8 cellular contexts compared by ENCODE assay signal in genomic region chr17:33038740-33039139, GRCh38. TPM values are rescaled to one million over a fixed set of nuclear protein-coding genes. Genes with fewer than 3 reads are reported as not detected.
DNase-seq lines count a peak whose midpoint lies in the region; ATAC-seq and TF ChIP-seq lines count a peak whose summit lies in the region.

No MANE protein-coding gene starts in this region.

- intact Hi-C loops in CD14-positive monocyte (cut with micrococcal nuclease): no loop called here

- no peaks in the 10 kb centered on the region for H3K4me1 Mint-ChIP-seq in CD14-positive monocyte
- H3K4me1 Mint-ChIP-seq in stimulated activated naive CD8-positive, alpha-beta T cell treated with anti-CD3 and anti-CD28 coated beads, Interleukin-15, amount 100 ng/mL, for 72 hours: no peaks in the 10 kb centered on the region
- H3K4me1 Mint-ChIP-seq in effector memory CD8-positive, alpha-beta T cell (ENCODE audit: low read depth in 2 of 2): peaks cover 0 to 2% of the 10 kb centered on the region in 2 donors

- H3K27me3 Mint-ChIP-seq in CD14-positive monocyte (ENCODE audit: low read depth in 3 of 3): peaks cover 3 to 4% (median 4%) of the 10 kb centered on the region in 3 donors
- H3K27me3 Mint-ChIP-seq in stimulated activated naive CD8-positive, alpha-beta T cell treated with anti-CD3 and anti-CD28 coated beads, Interleukin-15, amount 100 ng/mL, for 72 hours: peaks cover 37% of the 10 kb centered on the region
- peaks cover 63 to 83% of the 10 kb centered on the region in 2 donors for H3K27me3 Mint-ChIP-seq in effector memory CD8-positive, alpha-beta T cell

- no peaks in the 10 kb centered on the region for H3K36me3 Mint-ChIP-seq in CD14-positive monocyte
- H3K36me3 Mint-ChIP-seq in effector memory CD8-positive, alpha-beta T cell (ENCODE audit: insufficient read depth): no peaks in the 10 kb centered on the region

- no peak overlapping the region for H3K4me3 Mint-ChIP-seq in CD14-positive monocyte
- no peak overlapping the region for H3K4me3 Mint-ChIP-seq in stimulated activated naive CD8-positive, alpha-beta T cell treated with anti-CD3 and anti-CD28 coated beads, Interleukin-15, amount 100 ng/mL, for 72 hours
- H3K4me3 Mint-ChIP-seq in effector memory CD8-positive, alpha-beta T cell: no peak overlapping the region

- H3K27ac Mint-ChIP-seq in CD14-positive monocyte: no peak overlapping the region
- H3K27ac Mint-ChIP-seq in stimulated activated naive CD8-positive, alpha-beta T cell treated with anti-CD3 and anti-CD28 coated beads, Interleukin-15, amount 100 ng/mL, for 72 hours: no peak overlapping the region
- H3K27ac Mint-ChIP-seq in effector memory CD8-positive, alpha-beta T cell: no peak overlapping the region

- H3K4me3 ChIP-seq in HFF-Myc (replicated peaks; ENCODE audit: low read depth, low read length): no peak overlapping the region
- H3K4me3 ChIP-seq in WI38 (ENCODE audit: low read depth, low read length): no peak overlapping the region

- ATAC-seq in stimulated activated naive CD8-positive, alpha-beta T cell treated with anti-CD3 and anti-CD28 coated beads, Interleukin-15, amount 100 ng/mL, for 72 hours: peak; percentile 40
- no peak for ATAC-seq in effector memory CD8-positive, alpha-beta T cell (replicated peaks)
- ATAC-seq in HG02884 (IDR thresholded peaks at IDR 0.05; ENCODE audit: unreplicated experiment): no peak

- DNase-seq in CD14-positive monocyte (ENCODE audit: low spot score): no peak
- DNase-seq in HFF-Myc (ENCODE audit: extremely low read depth, low read depth): no peak
- peak; percentile 44 for DNase-seq in hepatic stellate cell (ENCODE audit: low spot score)
- peak in 1 of 2 donors; percentile 14 for DNase-seq in stimulated activated naive CD8-positive, alpha-beta T cell treated with anti-CD3 and anti-CD28 coated beads, Interleukin-15, amount 100 ng/mL, for 72 hours
- no peak for DNase-seq in effector memory CD8-positive, alpha-beta T cell
- DNase-seq in activated effector memory CD4-positive, alpha-beta T cell treated with Interleukin-2 at 50 U/mL for 16 hours: no peak

- TF ChIP-seq CTCF in CD14-positive monocyte (IDR thresholded peaks at IDR 0.05) (peak; percentile 52), HFF-Myc (IDR thresholded peaks at IDR 0.05; ENCODE audit: low read depth, low read length, missing control alignments) (peak; percentile 77), WI38 (IDR thresholded peaks at IDR 0.05; ENCODE audit: low read depth, low read length) (peak; percentile 61)

- H3K9me3 Mint-ChIP-seq in CD14-positive monocyte: peaks cover under 1 to 9% (median 6%) of the 10 kb centered on the region in 7 donors
- no peaks in the 10 kb centered on the region for H3K9me3 Mint-ChIP-seq in stimulated activated naive CD8-positive, alpha-beta T cell treated with anti-CD3 and anti-CD28 coated beads, Interleukin-15, amount 100 ng/mL, for 72 hours
- H3K9me3 Mint-ChIP-seq in effector memory CD8-positive, alpha-beta T cell: no peaks in the 10 kb centered on the region

RNA-seq across cellular contexts. Expression of gene SPACA3, which starts 47.1 kb away (rescaled TPM):
- polyA plus RNA-seq in CD14-positive monocyte: not detected
